ENCODE assay signal across 17 cellular contexts in the genomic region with DNA sequence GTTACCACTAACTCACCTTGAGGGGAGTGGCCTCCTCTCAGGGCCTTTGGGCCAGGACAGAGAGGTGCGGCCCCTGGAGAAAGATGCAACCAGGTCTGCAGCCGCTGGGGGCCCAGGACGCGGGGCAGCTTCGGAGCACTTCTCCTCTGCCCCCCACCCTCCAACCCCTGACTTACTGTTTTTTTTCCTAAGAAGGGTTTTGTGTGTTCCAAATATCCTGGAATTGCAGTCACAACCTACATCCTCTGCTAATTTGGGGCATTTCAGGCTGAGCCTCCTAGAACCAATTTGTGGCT. TPM values are rescaled to one million over a fixed set of nuclear protein-coding genes. Genes with fewer than 3 reads are reported as not detected.
DNase-seq lines count a peak whose midpoint lies in the region; ATAC-seq and TF ChIP-seq lines count a peak whose summit lies in the region.
"Had no signal": no experiment of that assay in that cellular context is flagged by ENCODE, and none has a peak within 500 bp of the region (broad histone marks: within the 10 kb centered on the region; RNA-seq: fewer than 3 reads in every experiment).

No MANE protein-coding gene starts in this region.

- H3K4me3 ChIP-seq in iPS-15b (ENCODE audit: low read depth, low read length) (peak overlapping the region; percentile 71), mucosa of descending colon (no peak overlapping the region)
- H3K4me3 ChIP-seq: Peyer's patch had no signal

- no peak for DNase-seq in activated naive CD8-positive, alpha-beta T cell treated with anti-CD3 and anti-CD28 coated beads for 36 hours
- no peak for DNase-seq in mucosa of descending colon
- DNase-seq: COR-L47, NCI-H1048, NCI-H1436 treated with DMSO at 0.1 percent for 48 hours, NCI-H2081 treated with DMSO at 0.1 percent for 48 hours, NCI-H2227 treated with DMSO at 0.1 percent for 48 hours, NCI-H524, Peyer's patch had no signal

- no peaks in the 10 kb centered on the region for H3K9me3 Mint-ChIP-seq in activated naive CD8-positive, alpha-beta T cell (ENCODE audit: low read depth)
- no peaks in the 10 kb centered on the region for H3K9me3 Mint-ChIP-seq in activated naive CD8-positive, alpha-beta T cell treated with anti-CD3 and anti-CD28 coated beads for 36 hours
- H3K9me3 Mint-ChIP-seq in IgD-negative memory B cell = peaks cover 2 to 7% (median 3%) of the 10 kb centered on the region in 3 donors

- peaks cover 88% of the 10 kb centered on the region for H3K27me3 ChIP-seq in iPS-15b (ENCODE audit: control insufficient read depth, insufficient read depth, low read length)

- peaks cover 19% of the 10 kb centered on the region for H3K4me1 ChIP-seq in iPS-15b (ENCODE audit: control insufficient read depth, insufficient read depth, low read length)
- peaks cover 31% of the 10 kb centered on the region for H3K4me1 ChIP-seq in mucosa of descending colon (ENCODE audit: low read depth)

- H3K9me3 ChIP-seq in iPS-15b (ENCODE audit: control insufficient read depth, insufficient read depth, low read length) = no peaks in the 10 kb centered on the region
- no peaks in the 10 kb centered on the region for H3K9me3 ChIP-seq in mucosa of descending colon
- H3K9me3 ChIP-seq: Peyer's patch had no signal

- H3K4me3 Mint-ChIP-seq in activated naive CD8-positive, alpha-beta T cell = peak overlapping the region; percentile 38
- no peak overlapping the region for H3K4me3 Mint-ChIP-seq in activated naive CD8-positive, alpha-beta T cell treated with anti-CD3 and anti-CD28 coated beads for 36 hours
- H3K4me3 Mint-ChIP-seq in IgD-negative memory B cell = peak overlapping the region in 2 of 4 donors; percentile 78 to 96

- ATAC-seq in GM21825 (IDR thresholded peaks at IDR 0.05; ENCODE audit: unreplicated experiment) (no peak), HG03175 (IDR thresholded peaks at IDR 0.05; ENCODE audit: unreplicated experiment) (no peak), mucosa of descending colon (no peak)
- ATAC-seq: Right ventricle myocardium inferior had no signal

- H3K27me3 Mint-ChIP-seq in activated naive CD8-positive, alpha-beta T cell = peaks cover 46% of the 10 kb centered on the region
- peaks cover 88% of the 10 kb centered on the region for H3K27me3 Mint-ChIP-seq in activated naive CD8-positive, alpha-beta T cell treated with anti-CD3 and anti-CD28 coated beads for 36 hours
- peaks cover 55% of the 10 kb centered on the region for H3K27me3 Mint-ChIP-seq in IgD-negative memory B cell

- H3K4me1 Mint-ChIP-seq in activated naive CD8-positive, alpha-beta T cell (ENCODE audit: low read depth) = peaks cover 37% of the 10 kb centered on the region
- peaks cover 32% of the 10 kb centered on the region for H3K4me1 Mint-ChIP-seq in activated naive CD8-positive, alpha-beta T cell treated with anti-CD3 and anti-CD28 coated beads for 36 hours
- H3K4me1 Mint-ChIP-seq in IgD-negative memory B cell = peaks cover 10 to 32% (median 16%) of the 10 kb centered on the region in 3 donors

- no peaks in the 10 kb centered on the region for H3K36me3 Mint-ChIP-seq in activated naive CD8-positive, alpha-beta T cell
- H3K36me3 Mint-ChIP-seq in activated naive CD8-positive, alpha-beta T cell treated with anti-CD3 and anti-CD28 coated beads for 36 hours = no peaks in the 10 kb centered on the region
- H3K36me3 Mint-ChIP-seq in IgD-negative memory B cell = peaks cover 2% of the 10 kb centered on the region

- H3K27ac Mint-ChIP-seq in activated naive CD8-positive, alpha-beta T cell = no peak overlapping the region
- H3K27ac Mint-ChIP-seq in activated naive CD8-positive, alpha-beta T cell treated with anti-CD3 and anti-CD28 coated beads for 36 hours = no peak overlapping the region
- H3K27ac Mint-ChIP-seq in IgD-negative memory B cell = peak overlapping the region in 2 of 3 donors; percentile 26 to 73

- TF ChIP-seq CTCF in mucosa of descending colon (IDR thresholded peaks at IDR 0.05) = no peak

- intact Hi-C loops in mucosa of descending colon (cut with DNase I, micrococcal nuclease) = no loop called here

- no peaks in the 10 kb centered on the region for H3K36me3 ChIP-seq in iPS-15b (ENCODE audit: control insufficient read depth, insufficient read depth, low read length)
- H3K36me3 ChIP-seq in mucosa of descending colon (ENCODE audit: low read depth) = no peaks in the 10 kb centered on the region
- H3K36me3 ChIP-seq: Peyer's patch had no signal

- H3K9ac ChIP-seq in iPS-15b (ENCODE audit: low read depth, low read length) = no peak overlapping the region

RNA-seq across cellular contexts. Expression of a gene that starts 1.7 kb away (rescaled TPM):
- not detected for total RNA-seq in activated naive CD8-positive, alpha-beta T cell treated with anti-CD3 and anti-CD28 coated beads for 36 hours
- not detected for polyA plus RNA-seq in IgD-negative memory B cell
- total RNA-seq in mucosa of descending colon = not detected
- total RNA-seq: A673, MCF 10A, Peyer's patch, Right ventricle myocardium inferior had no signal

RNA-seq across cellular contexts. Expression of a gene that starts 21.5 kb away (rescaled TPM):
- total RNA-seq in activated naive CD8-positive, alpha-beta T cell treated with anti-CD3 and anti-CD28 coated beads for 36 hours = 10 to 100 TPM in 1 of 2 experiments, 1 to 10 TPM in 1; 9.6 to 15.7 TPM
- polyA plus RNA-seq in IgD-negative memory B cell = 26.2 TPM
- total RNA-seq in mucosa of descending colon = 100 to 1,000 TPM in 1 of 3 donors, 10 to 100 TPM in 1, 1 to 10 TPM in 1; 9.4 to 114 (median 14.2) TPM

Comparison
In these comparisons a context has a peak if more than half of its experiments do, and no peak if none do; other contexts are left out.
1. H3K27ac Mint-ChIP-seq: peak in IgD-negative memory B cell (2 of 3); none in activated naive CD8-positive, alpha-beta T cell (single experiment) and activated naive CD8-positive, alpha-beta T cell treated with anti-CD3 and anti-CD28 coated beads for 36 hours (single experiment).